ENCODE assay signal across 13 cellular contexts in the genomic region with DNA sequence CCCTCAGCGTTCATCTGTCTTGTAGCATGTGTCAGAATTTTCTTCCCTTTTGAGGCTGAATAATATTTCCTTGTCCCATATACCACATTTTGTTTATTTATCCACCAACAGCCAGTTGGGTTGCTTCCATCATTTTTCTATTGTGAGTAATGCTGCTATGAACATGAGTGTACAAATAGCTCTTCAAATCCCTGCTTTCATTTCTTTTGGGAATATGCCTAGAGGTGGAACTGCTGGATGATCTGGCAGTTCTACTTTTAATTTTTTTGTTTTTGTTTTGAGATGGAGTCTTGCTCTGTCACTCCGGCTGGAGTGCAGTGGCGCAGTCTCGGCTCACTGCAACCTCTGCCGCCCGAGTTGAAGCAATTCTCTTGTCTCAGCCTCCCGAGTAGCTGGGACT.
DNase-seq lines count a peak whose midpoint lies in the region; ATAC-seq and TF ChIP-seq lines count a peak whose summit lies in the region.
"Had no signal": no experiment of that assay in that cellular context is flagged by ENCODE, and none has a peak within 500 bp of the region (broad histone marks: within the 10 kb centered on the region; RNA-seq: fewer than 3 reads in every experiment).

No MANE protein-coding gene starts in this region.

- TF ChIP-seq CTCF in astrocyte of the spinal cord (IDR thresholded peaks at IDR 0.05; ENCODE audit: low read depth, low read length): no peak
- TF ChIP-seq CTCF in heart left ventricle (IDR thresholded peaks at IDR 0.05): no peak

- no peaks in the 10 kb centered on the region for H3K36me3 ChIP-seq in heart left ventricle
- H3K36me3 ChIP-seq in H7 (replicated peaks; ENCODE audit: control insufficient read depth, insufficient read depth, low read length): no peaks in the 10 kb centered on the region

- in situ Hi-C loops in astrocyte of the spinal cord (cut with HindIII; ENCODE audit: low sequenced_read_pairs): no loop called here

- H3K27me3 ChIP-seq in heart left ventricle (no peaks in the 10 kb centered on the region), H7 (ENCODE audit: control insufficient read depth, insufficient read depth, low read length) (no peaks in the 10 kb centered on the region)

- ATAC-seq in heart left ventricle (peak in 3 of 4 donors; percentile 68 to 87 (median 77)), GM21825 (IDR thresholded peaks at IDR 0.05; ENCODE audit: unreplicated experiment) (no peak)
- no peak for ATAC-seq in stimulated activated naive CD8-positive, alpha-beta T cell treated with anti-CD3 and anti-CD28 coated beads, Interleukin-15, Interleukin-2, amounts not matched to agents 100 U/mL and 50 U/mL, for 24 hours

- WGBS in heart left ventricle, 4 donors: 71 to 79% (median 75%) methylated on average over 7 of the region's 7 CpGs

- peak; percentile 95 for DNase-seq in GM04504 (ENCODE audit: low read depth)
- peak; percentile 94 for DNase-seq in astrocyte of the spinal cord (ENCODE audit: low read depth, low spot score)
- DNase-seq in heart left ventricle: peak in 2 of 5 donors; percentile 39 to 46
- peak; percentile 77 for DNase-seq in smooth muscle cell of the brain vasculature (ENCODE audit: low read depth, low spot score)
- no peak for DNase-seq in H7
- no peak for DNase-seq in activated CD4-positive, alpha-beta T cell treated with anti-CD3 and anti-CD28 coated beads for 48 hours
- DNase-seq in stimulated activated naive CD8-positive, alpha-beta T cell treated with anti-CD3 and anti-CD28 coated beads, Interleukin-15, Interleukin-2, amounts not matched to agents 100 U/mL and 50 U/mL, for 24 hours: no peak
- DNase-seq: activated naive CD8-positive, alpha-beta T cell treated with anti-CD3 and anti-CD28 coated beads, Interleukin-2, amount 10 ng/mL, durations not matched to agents 7 days and 5 days; DMS153; NCI-H82 had no signal

- intact Hi-C loops in heart left ventricle (cut with DNase I): loop anchor here in 1 of 10 donors (10.0 kb wide), 1 partner anchor 63 kb away; the partner anchor contains the start of gene SASH1

- no peak for TF ChIP-seq POLR2A in heart left ventricle (IDR thresholded peaks at IDR 0.05)

- peaks cover 0 to 40% (median 23%) of the 10 kb centered on the region in 12 donors for H3K4me1 ChIP-seq in heart left ventricle

- peak overlapping the region in 10 of 12 donors; percentile 6 to 60 (median 35) for H3K27ac ChIP-seq in heart left ventricle
- H3K27ac ChIP-seq: KMS-11 had no signal

- H3K9me3 ChIP-seq in heart left ventricle: peaks cover 0 to 3% (median 0%) of the 10 kb centered on the region in 12 donors

- H3K4me3 ChIP-seq in astrocyte of the spinal cord (ENCODE audit: low read depth, low read length): no peak overlapping the region
- H3K4me3 ChIP-seq in heart left ventricle: no peak overlapping the region
- no peak overlapping the region for H3K4me3 ChIP-seq in H7 (ENCODE audit: insufficient read depth, low read depth, low read length)
- H3K4me3 ChIP-seq: skin epidermis had no signal

Comparison
In these comparisons a context has a peak if more than half of its experiments do, and no peak if none do; other contexts are left out.
1. DNase-seq: peak in GM04504 (single experiment), astrocyte of the spinal cord (single experiment) and smooth muscle cell of the brain vasculature (single experiment); none in H7 (single experiment), activated CD4-positive, alpha-beta T cell treated with anti-CD3 and anti-CD28 coated beads for 48 hours (single experiment) and stimulated activated naive CD8-positive, alpha-beta T cell treated with anti-CD3 and anti-CD28 coated beads, Interleukin-15, Interleukin-2, amounts not matched to agents 100 U/mL and 50 U/mL, for 24 hours (single experiment).
2. ATAC-seq: peak in heart left ventricle (3 of 4); none in stimulated activated naive CD8-positive, alpha-beta T cell treated with anti-CD3 and anti-CD28 coated beads, Interleukin-15, Interleukin-2, amounts not matched to agents 100 U/mL and 50 U/mL, for 24 hours (single experiment) and GM21825 (single experiment).